Comparison of ENCODE assay signal across 20 cellular contexts in genomic region chr20:50488236-50488806, GRCh38. TPM values are rescaled to one million over a fixed set of nuclear protein-coding genes. Genes with fewer than 3 reads are reported as not detected.
DNase-seq lines count a peak whose midpoint lies in the region; ATAC-seq and TF ChIP-seq lines count a peak whose summit lies in the region.
"Had no signal": no experiment of that assay in that cellular context is flagged by ENCODE, and none has a peak within 500 bp of the region (broad histone marks: within the 10 kb centered on the region; RNA-seq: fewer than 3 reads in every experiment).

No MANE protein-coding gene starts in this region.

- no peak for DNase-seq in activated CD4-positive, alpha-beta T cell treated with anti-CD3 and anti-CD28 coated beads, Interleukin-2, amount 10 ng/mL, durations not matched to agents 7 days and 5 days
- DNase-seq in activated CD4-positive, alpha-beta T cell treated with anti-CD3 and anti-CD28 coated beads for 48 hours = no peak
- DNase-seq in osteoblast (ENCODE audit: insufficient read length, low spot score, missing footprints) (no peak), NCI-H2081 (lab: John Stamatoyannopoulos, UW) (no peak)
- no peak for DNase-seq in activated effector memory CD4-positive, alpha-beta T cell treated with anti-CD3 and anti-CD28 coated beads, Interleukin-2, amount 50 U/mL, for 16 hours
- DNase-seq: activated naive CD4-positive, alpha-beta T cell treated with Interleukin-2 at 50 U/mL for 16 hours; DMS153; KG1; mesendoderm; NCI-H2171 treated with DMSO at 0.1 percent for 48 hours; NCI-H774; nephron progenitor cell; RPMI8226; stimulated activated CD4-positive, alpha-beta T cell treated with anti-CD3 and anti-CD28 coated beads, Interleukin-12 subunit alpha, Interleukin-12 subunit beta, amount 100 ng/mL, for 4 hours; transverse colon had no signal

- peaks cover 4% of the 10 kb centered on the region for H3K9me3 Mint-ChIP-seq in activated CD4-positive, alpha-beta T cell treated with anti-CD3 and anti-CD28 coated beads, Interleukin-2, amount 10 ng/mL, durations not matched to agents 7 days and 5 days

- H3K79me2 ChIP-seq in OCI-LY1 (ENCODE audit: insufficient read depth, low read length) (no peaks in the 10 kb centered on the region), osteoblast (ENCODE audit: insufficient read depth, low read length) (no peaks in the 10 kb centered on the region)
- H3K79me2 ChIP-seq: hepatocyte had no signal

- ATAC-seq in HG02885 (IDR thresholded peaks at IDR 0.05; ENCODE audit: poor library complexity, unreplicated experiment) (peak; percentile 69), GM21825 (IDR thresholded peaks at IDR 0.05; ENCODE audit: unreplicated experiment) (no peak)

- peaks cover 31% of the 10 kb centered on the region for H3K4me1 Mint-ChIP-seq in activated CD4-positive, alpha-beta T cell treated with anti-CD3 and anti-CD28 coated beads, Interleukin-2, amount 10 ng/mL, durations not matched to agents 7 days and 5 days

- H3K9ac ChIP-seq in OCI-LY1 (ENCODE audit: low read length) = no peak overlapping the region

- peak overlapping the region; percentile 9 for H3K27ac Mint-ChIP-seq in activated CD4-positive, alpha-beta T cell treated with anti-CD3 and anti-CD28 coated beads, Interleukin-2, amount 10 ng/mL, durations not matched to agents 7 days and 5 days
- H3K27ac Mint-ChIP-seq: nephron progenitor cell had no signal

- H4K20me1 ChIP-seq in OCI-LY1 (ENCODE audit: insufficient read depth, low read length) (no peaks in the 10 kb centered on the region), osteoblast (ENCODE audit: insufficient read depth, low read length) (no peaks in the 10 kb centered on the region)

- H3F3A ChIP-seq in OCI-LY1 (ENCODE audit: insufficient read depth, low read length) = no peaks in the 10 kb centered on the region

- no peaks in the 10 kb centered on the region for H3K36me3 ChIP-seq in OCI-LY1 (ENCODE audit: insufficient read depth, low read length)
- H3K36me3 ChIP-seq in osteoblast (ENCODE audit: insufficient read depth, low read length) = no peaks in the 10 kb centered on the region
- H3K36me3 ChIP-seq: transverse colon had no signal

- CTCF ChIA-PET in activated CD4-positive, alpha-beta T cell treated with anti-CD3 and anti-CD28 coated beads, Interleukin-2, amount 10 ng/mL, durations not matched to agents 7 days and 5 days (lab: Charles Lee) = interaction anchor here (0.5 to 2.3 kb wide), 10 partner anchors 12 to 509 kb away, joined by 3 to 12 read pairs (median 4); partner anchors contain the start of gene PTPN1

- no peak overlapping the region for H3K4me3 Mint-ChIP-seq in activated CD4-positive, alpha-beta T cell treated with anti-CD3 and anti-CD28 coated beads, Interleukin-2, amount 10 ng/mL, durations not matched to agents 7 days and 5 days
- H3K4me3 Mint-ChIP-seq: nephron progenitor cell had no signal

- no peak for TF ChIP-seq CTCF in OCI-LY1 (IDR thresholded peaks at IDR 0.05; ENCODE audit: low read length)
- no peak for TF ChIP-seq CTCF in osteoblast (IDR thresholded peaks at IDR 0.05; ENCODE audit: extremely low read depth, low read depth, low read length)

- H3K27me3 ChIP-seq in OCI-LY1 (ENCODE audit: insufficient read depth, low read length) (peaks cover 4% of the 10 kb centered on the region; the same call in 1 of the 2 replicates), osteoblast (ENCODE audit: insufficient read depth, low read length) (no peaks in the 10 kb centered on the region)
- H3K27me3 ChIP-seq: hepatocyte, transverse colon had no signal

- peak overlapping the region; percentile 23 for H3K27ac ChIP-seq in OCI-LY1 (ENCODE audit: low read depth, low read length, poor library complexity, severe bottlenecking)
- H3K27ac ChIP-seq in osteoblast (ENCODE audit: low read depth, low read length) = peak overlapping the region; percentile 36
- H3K27ac ChIP-seq: C4-2B, hepatocyte, transverse colon had no signal

- POLR2A ChIA-PET in activated CD4-positive, alpha-beta T cell treated with anti-CD3 and anti-CD28 coated beads, Interleukin-2, amount 10 ng/mL, durations not matched to agents 7 days and 5 days (lab: Charles Lee) = no interaction called here

- no peaks in the 10 kb centered on the region for H3K9me2 ChIP-seq in OCI-LY1 (ENCODE audit: low read depth, low read length)

- peak overlapping the region; percentile 36; the same call in 1 of the 2 replicates for H3K4me2 ChIP-seq in OCI-LY1 (ENCODE audit: low read length)
- peak overlapping the region; percentile 28 for H3K4me2 ChIP-seq in osteoblast (ENCODE audit: insufficient read depth, low read length)
- H3K4me2 ChIP-seq: hepatocyte had no signal

- H3K9me3 ChIP-seq in OCI-LY1 (ENCODE audit: low read length) (no peaks in the 10 kb centered on the region), osteoblast (ENCODE audit: low read depth, low read length) (no peaks in the 10 kb centered on the region)
- H3K9me3 ChIP-seq: transverse colon had no signal

- H2AFZ ChIP-seq in OCI-LY1 (ENCODE audit: low read length) (no peak overlapping the region), osteoblast (ENCODE audit: low read length) (no peak overlapping the region)
- H2AFZ ChIP-seq: hepatocyte had no signal

- no peaks in the 10 kb centered on the region for H3K27me3 Mint-ChIP-seq in activated CD4-positive, alpha-beta T cell treated with anti-CD3 and anti-CD28 coated beads, Interleukin-2, amount 10 ng/mL, durations not matched to agents 7 days and 5 days

- H3K36me3 Mint-ChIP-seq in activated CD4-positive, alpha-beta T cell treated with anti-CD3 and anti-CD28 coated beads, Interleukin-2, amount 10 ng/mL, durations not matched to agents 7 days and 5 days (ENCODE audit: low read depth) = peaks cover 5% of the 10 kb centered on the region

- peaks cover 28% of the 10 kb centered on the region for H3K4me1 ChIP-seq in OCI-LY1 (ENCODE audit: insufficient read depth, low read length, severe bottlenecking)
- peaks cover 37% of the 10 kb centered on the region for H3K4me1 ChIP-seq in osteoblast (ENCODE audit: insufficient read depth, low read length)

- H3K4me3 ChIP-seq in OCI-LY1 (ENCODE audit: low read depth, low read length, poor library complexity, severe bottlenecking) = no peak overlapping the region
- H3K4me3 ChIP-seq in osteoblast (ENCODE audit: insufficient read depth, low read length) = no peak overlapping the region
- H3K4me3 ChIP-seq: hepatocyte, transverse colon had no signal

RNA-seq across cellular contexts. Expression of gene PTPN1, which starts 21.9 kb away (rescaled TPM):
- 10 to 100 TPM; 66.4 to 75.3 TPM for total RNA-seq in activated CD4-positive, alpha-beta T cell treated with anti-CD3 and anti-CD28 coated beads, Interleukin-2, amount 10 ng/mL, durations not matched to agents 7 days and 5 days
- total RNA-seq in osteoblast = 27.4 and 28.6 TPM in 2 replicates
